Comparison of ENCODE assay signal across 28 cellular contexts in the genomic region with DNA sequence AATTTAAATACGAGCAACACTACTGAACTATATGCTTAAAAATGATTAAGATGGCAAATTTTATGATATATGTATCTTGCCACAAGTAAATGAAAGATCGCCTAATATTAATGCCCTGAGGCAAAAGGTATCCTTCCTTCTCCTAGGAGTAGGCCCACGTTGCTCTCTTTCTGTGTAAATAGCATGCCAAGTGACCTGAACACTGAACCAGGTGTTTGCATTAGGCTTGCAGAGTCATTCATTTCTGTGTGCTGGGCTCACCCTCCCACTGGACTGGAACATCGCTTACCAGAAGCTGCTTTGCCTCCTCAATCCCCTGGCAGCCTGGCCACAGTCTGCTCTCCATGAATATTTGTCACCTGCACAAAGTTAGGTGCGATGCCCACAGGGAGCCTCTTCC.
"Had no signal": no experiment of that assay in that cellular context is flagged by ENCODE, and none has a peak within 500 bp of the region (broad histone marks: within the 10 kb centered on the region; RNA-seq: fewer than 3 reads in every experiment).

No MANE protein-coding gene starts in this region.

- H3K36me3 ChIP-seq: adrenal gland had no signal

- H3K27me3 ChIP-seq: adrenal gland, body of pancreas had no signal

- H3K27ac ChIP-seq: adrenal gland, body of pancreas, epithelial cell of prostate had no signal

- FAIRE-seq: colon, frontal cortex had no signal

- DNase-seq: activated CD4-positive, alpha-beta T cell treated with anti-CD3 and anti-CD28 coated beads for 1 hour; activated CD4-positive, alpha-beta T cell treated with anti-CD3 and anti-CD28 coated beads for 4 hours; activated CD4-positive, alpha-beta T cell treated with anti-CD3 and anti-CD28 coated beads, Interleukin-2, amount 50 U/mL, for 1 hour; activated CD4-positive, alpha-beta T cell treated with anti-CD3 and anti-CD28 coated beads, Interleukin-2, amount 50 U/mL, for 48 hours; activated CD4-positive, CD25-positive, alpha-beta regulatory T cell; activated CD8-positive, alpha-beta memory T cell treated with anti-CD3 and anti-CD28 coated beads for 24 hours; activated CD8-positive, alpha-beta T cell treated with anti-CD3 and anti-CD28 coated beads for 36 hours; activated effector memory CD4-positive, alpha-beta T cell treated with Interleukin-2 at 50 U/mL for 16 hours; activated naive CD4-positive, alpha-beta T cell treated with anti-CD3 and anti-CD28 coated beads for 36 hours; activated naive CD8-positive, alpha-beta T cell treated with anti-CD3 and anti-CD28 coated beads for 36 hours; activated naive CD8-positive, alpha-beta T cell treated with anti-CD3 and anti-CD28 coated beads, Interleukin-2, amount 50 U/mL, for 24 hours; activated T-cell treated with anti-CD3 and anti-CD28 coated beads, Interleukin-2, amount 50 U/mL, for 4 hours; adrenal gland; amygdala; aorta; body of pancreas; caudate nucleus; cortex of kidney; dermis blood vessel endothelial cell; effector CD4-positive, alpha-beta T cell; effector memory CD8-positive, alpha-beta T cell; foreskin fibroblast; head of caudate nucleus; T-helper 2 cell had no signal

- ATAC-seq: activated CD8-positive, alpha-beta T cell treated with anti-CD3 and anti-CD28 coated beads for 36 hours; activated naive CD8-positive, alpha-beta T cell treated with anti-CD3 and anti-CD28 coated beads, Interleukin-2, amount 50 U/mL, for 24 hours; activated T-cell treated with anti-CD3 and anti-CD28 coated beads, Interleukin-2, amount 50 U/mL, for 4 hours; activated T-helper 17 cell treated with anti-CD3 and anti-CD28 coated beads, Interleukin-2, amount 50 U/mL, for 72 hours; body of pancreas; effector memory CD8-positive, alpha-beta T cell had no signal

- H3K4me3 ChIP-seq: adrenal gland, body of pancreas had no signal

- H3K9me3 ChIP-seq: adrenal gland, body of pancreas had no signal
